In the genomic region with DNA sequence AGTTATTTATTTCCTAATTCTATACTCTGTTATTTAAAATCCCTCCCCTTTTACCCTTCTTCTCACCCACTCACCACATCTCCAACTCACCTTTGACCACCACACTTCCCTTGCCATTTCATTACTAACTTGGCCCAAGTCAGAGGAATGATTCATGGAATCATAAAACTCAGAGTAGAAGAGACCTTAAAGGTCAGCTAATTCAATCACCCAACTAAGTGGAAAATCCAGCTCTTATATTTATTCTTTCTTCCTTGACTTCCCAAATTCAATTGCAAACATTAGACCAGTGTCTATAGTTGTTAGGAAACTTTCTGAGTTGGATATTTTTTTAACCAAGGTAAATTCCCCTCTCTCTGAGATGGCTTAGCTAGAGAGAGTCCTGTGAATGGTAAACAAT, we compare ENCODE assay signal across 32 cellular contexts. TPM values are rescaled to one million over a fixed set of nuclear protein-coding genes. Genes with fewer than 3 reads are reported as not detected.
"Had no signal": no experiment of that assay in that cellular context is flagged by ENCODE, and none has a peak within 500 bp of the region (broad histone marks: within the 10 kb centered on the region; RNA-seq: fewer than 3 reads in every experiment).

No MANE protein-coding gene starts in this region.

- H3K9me3 ChIP-seq: SJSA1, SK-N-SH had no signal

- H3K4me1 Mint-ChIP-seq: activated CD4-positive, alpha-beta T cell treated with anti-CD3 and anti-CD28 coated beads, Interleukin-2, amount 10 ng/mL, durations not matched to agents 7 days and 5 days; activated naive CD4-positive, alpha-beta T cell treated with anti-CD3 and anti-CD28 coated beads, Interleukin-2, amount 50 U/mL, for 24 hours; brain had no signal

- H3K4me1 ChIP-seq: SJSA1 had no signal

- ATAC-seq: activated CD8-positive, alpha-beta T cell treated with anti-CD3 and anti-CD28 coated beads, Interleukin-2, amount 10 ng/mL, durations not matched to agents 7 days and 5 days; Panc1 had no signal

- H3K27ac ChIP-seq: SJSA1 had no signal

- H3K36me3 ChIP-seq: SJSA1 had no signal

- H3K27me3 ChIP-seq: SJSA1 had no signal

- FAIRE-seq: bronchial epithelial cell, TTC549 had no signal

- H3K9me3 Mint-ChIP-seq: activated CD4-positive, alpha-beta T cell treated with anti-CD3 and anti-CD28 coated beads, Interleukin-2, amount 10 ng/mL, durations not matched to agents 7 days and 5 days; activated naive CD4-positive, alpha-beta T cell treated with anti-CD3 and anti-CD28 coated beads, Interleukin-2, amount 50 U/mL, for 24 hours; activated T-cell treated with anti-CD3 and anti-CD28 coated beads, Interleukin-2, amount 50 U/mL, for 24 hours; activated T-helper 2 cell treated with anti-CD3 and anti-CD28 coated beads, Interferon-gamma antibody, Interleukin-2, Interleukin-4, amounts not matched to agents 10 μg/mL and 5 μg/mL and 100 μg/mL, durations not matched to agents 14 hours and 24 hours and 36 hours; T-helper 1 cell treated with Interleukin-12 subunit alpha and Interleukin-12 subunit beta and Interleukin-4 antibody, amounts not matched to agents 30 μg/mL and 1 μg/mL, for 36 hours; T-helper 2 cell treated with Interferon-gamma antibody and Interleukin-4, amounts not matched to agents 5 μg/mL and 100 μg/mL, for 36 hours had no signal

- H3K4me3 ChIP-seq: SJSA1 had no signal

- DNase-seq: activated CD4-positive, alpha-beta T cell treated with anti-CD3 and anti-CD28 coated beads, Interleukin-2, amount 10 ng/mL, durations not matched to agents 7 days and 5 days; activated CD4-positive, alpha-beta T cell treated with anti-CD3 and anti-CD28 coated beads, Interleukin-2, amount 50 U/mL, for 48 hours; activated CD8-positive, alpha-beta T cell treated with anti-CD3 and anti-CD28 coated beads, Interleukin-2, amount 10 ng/mL, durations not matched to agents 7 days and 5 days; activated gamma-delta T cell; activated naive CD4-positive, alpha-beta T cell treated with Interleukin-2 at 50 U/mL for 16 hours; activated T-cell treated with anti-CD3 and anti-CD28 coated beads, Interleukin-2, amount 50 U/mL, for 24 hours; anterior cingulate cortex; caudate nucleus; Karpas-422; KBM-7; NCI-H1105; NCI-H1417 treated with DMSO at 0.1 percent for 48 hours; NCI-H187 treated with DMSO at 0.1 percent for 48 hours; NCI-H2081; NCI-H2171 treated with DMSO at 0.1 percent for 48 hours; NCI-H2227 treated with DMSO at 0.1 percent for 48 hours; NCI-H446; NCI-H510A treated with DMSO at 0.1 percent for 48 hours; NCI-H526 treated with DMSO at 0.1 percent for 48 hours; NCI-H82; SHP77; SK-N-SH had no signal

- H3K36me3 Mint-ChIP-seq: activated naive CD4-positive, alpha-beta T cell treated with anti-CD3 and anti-CD28 coated beads, Interleukin-2, amount 50 U/mL, for 24 hours; brain had no signal

- H3K27ac Mint-ChIP-seq: activated CD4-positive, alpha-beta T cell treated with anti-CD3 and anti-CD28 coated beads, Interleukin-2, amount 10 ng/mL, durations not matched to agents 7 days and 5 days; activated CD8-positive, alpha-beta T cell treated with anti-CD3 and anti-CD28 coated beads, Interleukin-2, amount 10 ng/mL, durations not matched to agents 7 days and 5 days; activated naive CD4-positive, alpha-beta T cell treated with anti-CD3 and anti-CD28 coated beads, Interleukin-2, amount 50 U/mL, for 24 hours; activated T-cell treated with anti-CD3 and anti-CD28 coated beads, Interleukin-2, amount 50 U/mL, for 24 hours; activated T-helper 2 cell treated with anti-CD3 and anti-CD28 coated beads, Interferon-gamma antibody, Interleukin-2, Interleukin-4, amounts not matched to agents 10 μg/mL and 5 μg/mL and 100 μg/mL, durations not matched to agents 14 hours and 24 hours and 36 hours; brain; T-helper 1 cell treated with Interleukin-12 subunit alpha and Interleukin-12 subunit beta and Interleukin-4 antibody, amounts not matched to agents 30 μg/mL and 1 μg/mL, for 36 hours; T-helper 2 cell treated with Interferon-gamma antibody and Interleukin-4, amounts not matched to agents 5 μg/mL and 100 μg/mL, for 36 hours had no signal

- H3K9ac ChIP-seq: SK-N-SH had no signal

- H3K4me3 Mint-ChIP-seq: activated CD4-positive, alpha-beta T cell treated with anti-CD3 and anti-CD28 coated beads, Interleukin-2, amount 10 ng/mL, durations not matched to agents 7 days and 5 days; activated CD8-positive, alpha-beta T cell treated with anti-CD3 and anti-CD28 coated beads, Interleukin-2, amount 10 ng/mL, durations not matched to agents 7 days and 5 days; activated naive CD4-positive, alpha-beta T cell treated with anti-CD3 and anti-CD28 coated beads, Interleukin-2, amount 50 U/mL, for 24 hours; activated T-cell treated with anti-CD3 and anti-CD28 coated beads, Interleukin-2, amount 50 U/mL, for 24 hours; brain; T-helper 1 cell treated with Interleukin-12 subunit alpha and Interleukin-12 subunit beta and Interleukin-4 antibody, amounts not matched to agents 30 μg/mL and 1 μg/mL, for 36 hours; T-helper 2 cell treated with Interferon-gamma antibody and Interleukin-4, amounts not matched to agents 5 μg/mL and 100 μg/mL, for 36 hours had no signal

- H3K4me2 ChIP-seq: SK-N-SH had no signal

RNA-seq across cellular contexts. Expression of a gene that starts 26.5 kb away (rescaled TPM):
- total RNA-seq: activated CD4-positive, alpha-beta T cell treated with anti-CD3 and anti-CD28 coated beads, Interleukin-2, amount 10 ng/mL, durations not matched to agents 7 days and 5 days; activated CD8-positive, alpha-beta T cell treated with anti-CD3 and anti-CD28 coated beads, Interleukin-2, amount 10 ng/mL, durations not matched to agents 7 days and 5 days; activated T-helper 2 cell treated with anti-CD3 and anti-CD28 coated beads, Interferon-gamma antibody, Interleukin-2, Interleukin-4, amounts not matched to agents 10 μg/mL and 5 μg/mL and 100 μg/mL, durations not matched to agents 14 hours and 24 hours and 36 hours; bronchial epithelial cell; MCF 10A had no signal
- polyA plus RNA-seq: SK-N-SH had no signal
